In the genomic region with DNA sequence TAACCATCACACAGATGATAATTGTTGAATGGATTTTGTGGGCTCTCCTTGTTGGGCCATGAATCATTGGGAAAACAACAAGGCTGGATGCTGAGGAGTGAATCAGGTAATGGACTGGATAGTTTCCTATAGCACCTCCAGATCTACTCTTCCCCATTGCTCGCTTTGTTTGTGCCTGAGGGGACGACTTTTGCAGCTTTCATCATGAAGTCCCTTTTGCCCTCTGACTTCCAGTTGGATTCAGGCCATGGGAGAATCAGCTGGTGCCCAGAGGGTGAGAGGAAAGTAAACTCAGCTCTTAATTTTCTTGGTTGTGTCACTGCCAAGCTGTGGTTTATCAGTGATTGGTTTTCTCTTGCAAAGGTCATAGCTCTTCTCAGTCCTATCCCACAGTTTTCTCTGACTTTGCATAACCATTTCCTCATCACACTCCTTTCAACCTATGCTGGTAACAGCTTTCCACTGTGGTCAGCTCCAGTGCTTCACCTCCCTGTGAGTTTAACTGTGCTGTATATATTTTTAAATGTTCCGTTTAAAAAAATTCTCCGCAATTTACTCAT, we compare ENCODE assay signal across 17 cellular contexts.
"Had no signal": no experiment of that assay in that cellular context is flagged by ENCODE, and none has a peak within 500 bp of the region (broad histone marks: within the 10 kb centered on the region; RNA-seq: fewer than 3 reads in every experiment).

No MANE protein-coding gene starts in this region.

- H3K4me1 Mint-ChIP-seq: activated B cell treated with CpG ODN at 0.5 μM for 24 hours; activated CD4-positive, alpha-beta T cell treated with anti-CD3 and anti-CD28 coated beads, Interleukin-2, amount 10 ng/mL, durations not matched to agents 24 days and 14 days; activated naive CD8-positive, alpha-beta T cell treated with anti-CD3 and anti-CD28 coated beads, Interleukin-2, amount 50 U/mL, for 24 hours; naive thymus-derived CD4-positive, alpha-beta T cell; stimulated activated naive CD8-positive, alpha-beta T cell treated with anti-CD3 and anti-CD28 coated beads, Interleukin-15, amount 100 ng/mL, for 72 hours had no signal

- H3K27ac Mint-ChIP-seq: activated B cell treated with CpG ODN at 0.5 μM for 24 hours; activated CD4-positive, alpha-beta T cell treated with anti-CD3 and anti-CD28 coated beads, Interleukin-2, amount 10 ng/mL, durations not matched to agents 24 days and 14 days; activated naive CD8-positive, alpha-beta T cell treated with anti-CD3 and anti-CD28 coated beads, Interleukin-2, amount 50 U/mL, for 24 hours; naive thymus-derived CD4-positive, alpha-beta T cell had no signal

- DNase-seq: activated B cell treated with CpG ODN at 0.5 μM for 24 hours; activated CD4-positive, alpha-beta T cell treated with anti-CD3 and anti-CD28 coated beads, Interleukin-2, amount 10 ng/mL, durations not matched to agents 24 days and 14 days; activated naive CD4-positive, alpha-beta T cell treated with Interleukin-2 at 50 U/mL for 16 hours; activated naive CD8-positive, alpha-beta T cell treated with anti-CD3 and anti-CD28 coated beads, Interleukin-2, amount 50 U/mL, for 24 hours; caudate nucleus; effector CD4-positive, alpha-beta T cell; head of caudate nucleus; naive thymus-derived CD4-positive, alpha-beta T cell; ovary; sigmoid colon; stimulated activated CD4-positive, alpha-beta T cell treated with anti-CD3 and anti-CD28 coated beads, Interleukin-1b, Interleukin-23, amount 100 ng/mL, for 48 hours; stimulated activated naive CD8-positive, alpha-beta T cell treated with anti-CD3 and anti-CD28 coated beads, Interleukin-15, amount 100 ng/mL, for 72 hours; upper lobe of left lung had no signal

- H3K4me3 ChIP-seq: ascending aorta, coronary artery, ovary, sigmoid colon, upper lobe of left lung had no signal

- H3K9me3 ChIP-seq: ascending aorta, ovary, sigmoid colon, upper lobe of left lung had no signal

- H3K27me3 ChIP-seq: ascending aorta, foreskin keratinocyte, ovary, sigmoid colon, upper lobe of left lung had no signal

- H3K36me3 Mint-ChIP-seq: naive thymus-derived CD4-positive, alpha-beta T cell had no signal

- H3K36me3 ChIP-seq: ascending aorta, ovary, sigmoid colon, upper lobe of left lung had no signal

- H3K4me3 Mint-ChIP-seq: activated B cell treated with CpG ODN at 0.5 μM for 24 hours; activated CD4-positive, alpha-beta T cell treated with anti-CD3 and anti-CD28 coated beads, Interleukin-2, amount 10 ng/mL, durations not matched to agents 24 days and 14 days; activated naive CD8-positive, alpha-beta T cell treated with anti-CD3 and anti-CD28 coated beads, Interleukin-2, amount 50 U/mL, for 24 hours; naive thymus-derived CD4-positive, alpha-beta T cell; stimulated activated naive CD8-positive, alpha-beta T cell treated with anti-CD3 and anti-CD28 coated beads, Interleukin-15, amount 100 ng/mL, for 72 hours had no signal

- H3K27ac ChIP-seq: ascending aorta, coronary artery, foreskin keratinocyte, ovary, sigmoid colon, upper lobe of left lung had no signal

- ATAC-seq: activated naive CD8-positive, alpha-beta T cell treated with anti-CD3 and anti-CD28 coated beads, Interleukin-2, amount 50 U/mL, for 24 hours; foreskin keratinocyte; left lobe of liver; naive thymus-derived CD4-positive, alpha-beta T cell; stimulated activated naive CD8-positive, alpha-beta T cell treated with anti-CD3 and anti-CD28 coated beads, Interleukin-15, amount 100 ng/mL, for 72 hours had no signal

- H3K9me3 Mint-ChIP-seq: activated CD4-positive, alpha-beta T cell treated with anti-CD3 and anti-CD28 coated beads, Interleukin-2, amount 10 ng/mL, durations not matched to agents 24 days and 14 days; stimulated activated naive CD8-positive, alpha-beta T cell treated with anti-CD3 and anti-CD28 coated beads, Interleukin-15, amount 100 ng/mL, for 72 hours had no signal

- H3K27me3 Mint-ChIP-seq: activated B cell treated with CpG ODN at 0.5 μM for 24 hours; activated CD4-positive, alpha-beta T cell treated with anti-CD3 and anti-CD28 coated beads, Interleukin-2, amount 10 ng/mL, durations not matched to agents 24 days and 14 days; stimulated activated naive CD8-positive, alpha-beta T cell treated with anti-CD3 and anti-CD28 coated beads, Interleukin-15, amount 100 ng/mL, for 72 hours had no signal

- H3K4me1 ChIP-seq: ascending aorta, foreskin keratinocyte, sigmoid colon, upper lobe of left lung had no signal
